13 cellular contexts compared by ENCODE assay signal in genomic region chr1:223711173-223711572, GRCh38. TPM values are rescaled to one million over a fixed set of nuclear protein-coding genes. Genes with fewer than 3 reads are reported as not detected.
DNase-seq lines count a peak whose midpoint lies in the region; ATAC-seq, FAIRE-seq and TF ChIP-seq lines count a peak whose summit lies in the region.
"Had no signal": no experiment of that assay in that cellular context is flagged by ENCODE, and none has a peak within 500 bp of the region (broad histone marks: within the 10 kb centered on the region; RNA-seq: fewer than 3 reads in every experiment).

No MANE protein-coding gene starts in this region.

- H3K27ac Mint-ChIP-seq in CD8-positive, alpha-beta memory T cell = peak overlapping the region; percentile 70 to 96 (median 91)
- peak overlapping the region; percentile 50 for H3K27ac Mint-ChIP-seq in memory B cell
- H3K27ac Mint-ChIP-seq: activated T-helper 17 cell treated with anti-CD3 and anti-CD28 coated beads, Interleukin-2, amount 50 U/mL, for 72 hours had no signal

- TF ChIP-seq RAD21 in HCT116 (IDR thresholded peaks at IDR 0.05; ENCODE audit: low read depth) (no peak), K562 (CRISPR knock-in tag; conservative IDR thresholded peaks at IDR 0.05 in 1 of 2, IDR thresholded peaks at IDR 0.05 in 1 of 2) (no peak)

- H3K4me2 ChIP-seq in HCT116 (ENCODE audit: low read length) (peak overlapping the region; percentile 83), K562 (ENCODE audit: insufficient read depth, low read length) (0 out of 2 replicates have a peak overlapping the region, but pooled peaks have one; percentile 0)

- RAD21 ChIA-PET in HCT116 (lab: Charles Lee; ENCODE audit: low non-redundant PET in 1 of 2, low total read pairs in 2 of 2, uncharacterized antibody in 2 of 2, unreplicated experiment in 2 of 2) = interaction anchor here in 1 of 2 experiments (0.6 kb wide), 1 partner anchor 643 kb away, joined by 4 read pairs; no protein-coding TSS in a partner anchor

- intact Hi-C loops in HCT116 (cut with micrococcal nuclease) = no loop called here
- intact Hi-C loops in K562 (cut with micrococcal nuclease) = loop anchor here (1.0 kb wide), 1 partner anchor 38 kb away; no protein-coding TSS in a partner anchor

- no peak overlapping the region for H3K4me3 ChIP-seq in CD8-positive, alpha-beta memory T cell (ENCODE audit: low read length)
- no peak overlapping the region for H3K4me3 ChIP-seq in HCT116 (replicated peaks in 1 of 2; ENCODE audit: low read depth in 1 of 2, low read length in 2 of 2)
- H3K4me3 ChIP-seq in K562 = no peak overlapping the region

- no peaks in the 10 kb centered on the region for H4K20me1 ChIP-seq in HCT116 (ENCODE audit: insufficient read depth)
- no peaks in the 10 kb centered on the region for H4K20me1 ChIP-seq in K562 (replicated peaks; ENCODE audit: control insufficient read depth, insufficient read depth, low read length)

- in situ Hi-C loops in K562 (cut with MboI) = loop anchor here (25.0 kb wide), 1 partner anchor 201 kb away; no protein-coding TSS in a partner anchor

- CTCF ChIA-PET in CD8-positive, alpha-beta memory T cell (lab: Charles Lee) = interaction anchor here (0.9 to 4.7 kb wide), 9 partner anchors 9 to 135 kb away, joined by 3 to 77 read pairs (median 5); partner anchors contain the start of gene TP53BP2
- CTCF ChIA-PET in HCT116 (lab: Charles Lee) (interaction anchor here (1.3 to 2.2 kb wide), 2 partner anchors 10 to 38 kb away, joined by 3 to 7 read pairs; no protein-coding TSS in a partner anchor), K562 (lab: Yijun Ruan, JAX; ENCODE audit: low intra/inter-chr PET ratio) (interaction anchor here (2.1 kb wide), 1 partner anchor 38 kb away, joined by 14 read pairs; no protein-coding TSS in a partner anchor)

- no peak overlapping the region for H3K27ac ChIP-seq in CD8-positive, alpha-beta memory T cell (ENCODE audit: low read depth, low read length)
- H3K27ac ChIP-seq in HCT116 (ENCODE audit: low read depth, low read length) (no peak overlapping the region; the same call in 1 of the 2 replicates), K562 (ENCODE audit: extremely low read depth, low read depth, low read length) (peak overlapping the region; percentile 19; the same call in 1 of the 3 replicates)

- no peak for TF ChIP-seq POLR2A in HCT116 (IDR thresholded peaks at IDR 0.05; ENCODE audit: borderline replicate concordance, extremely low read depth, insufficient read depth, insufficient read length)
- no peak for TF ChIP-seq POLR2A in K562 (conservative IDR thresholded peaks at IDR 0.05)

- DNase-seq in CD8-positive, alpha-beta memory T cell = no peak
- DNase-seq in HCT116 (ENCODE audit: low read depth, low spot score) = no peak
- DNase-seq in K562 (ENCODE audit: extremely low read depth in 1 of 4, low spot score in 3 of 4) = peak in 2 of 4 experiments; percentile 54 to 72
- DNase-seq in memory B cell (ENCODE audit: low spot score in 2 of 2) = no peak

- 17% methylated on average over 1 of the region's 1 CpG for WGBS in K562 (ENCODE audit: insufficient coverage, low coverage, missing lambda C conversion rate)

- ATAC-seq in HCT116 (no peak), K562 (no peak), memory B cell (ENCODE audit: low read depth) (no peak), HG02840 (IDR thresholded peaks at IDR 0.05; ENCODE audit: low FRiP score, unreplicated experiment) (no peak), HG02981 (IDR thresholded peaks at IDR 0.05; ENCODE audit: unreplicated experiment) (no peak), HG02885 (IDR thresholded peaks at IDR 0.05; ENCODE audit: poor library complexity, unreplicated experiment) (no peak)
- ATAC-seq: activated T-helper 17 cell treated with anti-CD3 and anti-CD28 coated beads, Interleukin-2, amount 50 U/mL, for 72 hours had no signal

- TF ChIP-seq CTCF in HCT116 (IDR thresholded peaks at IDR 0.05 in 2 of 3, conservative IDR thresholded peaks at IDR 0.05 in 1 of 3; ENCODE audit: borderline replicate concordance in 1 of 3, insufficient read depth in 1 of 3, low read depth in 2 of 3, low read length in 2 of 3) (no peak), K562 (IDR thresholded peaks at IDR 0.05 in 2 of 3, conservative IDR thresholded peaks at IDR 0.05 in 1 of 3; ENCODE audit: insufficient read depth in 2 of 3, low read depth in 1 of 3, low read length in 3 of 3) (no peak)

- peaks cover 0 to 12% (median 0%) of the 10 kb centered on the region in 3 donors for H3K36me3 Mint-ChIP-seq in CD8-positive, alpha-beta memory T cell
- no peaks in the 10 kb centered on the region for H3K36me3 Mint-ChIP-seq in memory B cell

- H3K9me3 Mint-ChIP-seq in CD8-positive, alpha-beta memory T cell = no peaks in the 10 kb centered on the region
- no peaks in the 10 kb centered on the region for H3K9me3 Mint-ChIP-seq in memory B cell
- H3K9me3 Mint-ChIP-seq: activated T-helper 17 cell treated with anti-CD3 and anti-CD28 coated beads, Interleukin-2, amount 50 U/mL, for 72 hours had no signal

- no peaks in the 10 kb centered on the region for H3K27me3 Mint-ChIP-seq in CD8-positive, alpha-beta memory T cell
- H3K27me3 Mint-ChIP-seq in memory B cell = no peaks in the 10 kb centered on the region
- H3K27me3 Mint-ChIP-seq: activated T-helper 17 cell treated with anti-CD3 and anti-CD28 coated beads, Interleukin-2, amount 50 U/mL, for 72 hours had no signal

- no peaks in the 10 kb centered on the region for H3K27me3 ChIP-seq in CD8-positive, alpha-beta memory T cell (ENCODE audit: insufficient read depth, low read length, poor library complexity, severe bottlenecking)
- H3K27me3 ChIP-seq in HCT116 (ENCODE audit: insufficient read depth, low read length) (no peaks in the 10 kb centered on the region), K562 (ENCODE audit: control insufficient read depth in 2 of 2, insufficient read depth in 2 of 2, low read length in 2 of 2) (no peaks in the 10 kb centered on the region)
- H3K27me3 ChIP-seq: right atrium auricular region had no signal

- no peaks in the 10 kb centered on the region for H3K9me3 ChIP-seq in CD8-positive, alpha-beta memory T cell (ENCODE audit: low read length)
- H3K9me3 ChIP-seq in HCT116 (ENCODE audit: control insufficient read depth in 1 of 2, insufficient read depth in 1 of 2, low read depth in 1 of 2, low read length in 2 of 2) = no peaks in the 10 kb centered on the region
- H3K9me3 ChIP-seq in K562 (replicated peaks; ENCODE audit: control insufficient read depth, insufficient read depth, low read depth, low read length) = no peaks in the 10 kb centered on the region
- H3K9me3 ChIP-seq: right atrium auricular region had no signal

- BruUV-seq in HCT116 (replicated peaks; lab: Mats Ljungman, UMichigan) (no TSS peak), K562 (replicated peaks; lab: Mats Ljungman, UMichigan) (no TSS peak)

- peaks cover 44% of the 10 kb centered on the region for H3K79me2 ChIP-seq in HCT116 (ENCODE audit: insufficient read depth, low read length)
- H3K79me2 ChIP-seq in K562 (ENCODE audit: control insufficient read depth, insufficient read depth, low read length) = peaks cover 38% of the 10 kb centered on the region

- no peak for TF ChIP-seq EP300 in K562 (IDR thresholded peaks at IDR 0.05; ENCODE audit: low read length)

- no peak for FAIRE-seq in K562 (lab: Jason Lieb, UNC)
- FAIRE-seq: endometrium, kidney had no signal

- no peaks in the 10 kb centered on the region for H3K9me1 ChIP-seq in K562 (ENCODE audit: control insufficient read depth, insufficient read depth, low read length)

- H3K4me1 Mint-ChIP-seq in CD8-positive, alpha-beta memory T cell = peaks cover 43 to 58% (median 45%) of the 10 kb centered on the region in 3 donors
- peaks cover 38% of the 10 kb centered on the region for H3K4me1 Mint-ChIP-seq in memory B cell

- no peaks in the 10 kb centered on the region for H3K9me2 ChIP-seq in HCT116 (ENCODE audit: insufficient read depth)

- H3K36me3 ChIP-seq in CD8-positive, alpha-beta memory T cell (ENCODE audit: insufficient read depth, low read length) = no peaks in the 10 kb centered on the region
- H3K36me3 ChIP-seq in HCT116 (ENCODE audit: control insufficient read depth in 1 of 2, insufficient read depth in 2 of 2, low read length in 2 of 2) (peaks cover 0 to 1% of the 10 kb centered on the region in 2 experiments; a peak in 1 of 4 replicates), K562 (ENCODE audit: control insufficient read depth, insufficient read depth, low read length) (peaks cover 6% of the 10 kb centered on the region; the same call in 2 of the 3 replicates)
- H3K36me3 ChIP-seq: right atrium auricular region had no signal

- H3K4me3 Mint-ChIP-seq in CD8-positive, alpha-beta memory T cell = peak overlapping the region; percentile 77 to 91 (median 84)
- no peak overlapping the region for H3K4me3 Mint-ChIP-seq in memory B cell

- H3K4me1 ChIP-seq in CD8-positive, alpha-beta memory T cell (ENCODE audit: insufficient read depth, low read length) = peaks cover 54% of the 10 kb centered on the region
- H3K4me1 ChIP-seq in HCT116 (ENCODE audit: control insufficient read depth in 1 of 2, insufficient read depth in 2 of 2, low read length in 2 of 2) (peaks cover 59 to 87% of the 10 kb centered on the region in 2 experiments), K562 (replicated peaks in 1 of 2; ENCODE audit: control insufficient read depth in 2 of 2, insufficient read depth in 2 of 2, low read length in 2 of 2) (peaks cover 58 to 71% of the 10 kb centered on the region in 2 experiments)

- POLR2A ChIA-PET in CD8-positive, alpha-beta memory T cell (lab: Charles Lee) = interaction anchor here (1.0 to 1.4 kb wide), 2 partner anchors 10 to 16 kb away, joined by 5 to 8 read pairs; no protein-coding TSS in a partner anchor
- POLR2A ChIA-PET in HCT116 (lab: Charles Lee) = interaction anchor here (0.8 to 1.2 kb wide), 2 partner anchors 10 to 12 kb away, joined by 4 to 7 read pairs; no protein-coding TSS in a partner anchor
- POLR2A ChIA-PET in K562 (lab: Yijun Ruan, JAX) = interaction anchor here (1.2 to 1.5 kb wide), 3 partner anchors 9 to 10 kb away, joined by 5 to 11 read pairs (median 5); no protein-coding TSS in a partner anchor

- H2AFZ ChIP-seq in HCT116 (ENCODE audit: low read depth, low read length, poor library complexity, severe bottlenecking) = no peak overlapping the region
- no peak overlapping the region; the same call in 1 of the 2 replicates for H2AFZ ChIP-seq in K562 (ENCODE audit: low read depth, low read length)

- H3K9ac ChIP-seq in HCT116 (ENCODE audit: low read length) (peak overlapping the region; percentile 95), K562 (ENCODE audit: insufficient read depth in 1 of 2, low read depth in 2 of 2, low read length in 2 of 2) (no peak overlapping the region)

RNA-seq across cellular contexts. Expression of gene CAPN2, which starts 1.2 kb away (rescaled TPM):
- 10 to 100 TPM; 79.8 to 82.9 TPM for total RNA-seq in CD8-positive, alpha-beta memory T cell
- 252 TPM for polyA plus RNA-seq in CD8-positive, alpha-beta memory T cell
- total RNA-seq in HCT116 (2021; ENCODE audit: unreplicated experiment) = 173 TPM
- polyA plus RNA-seq in HCT116 (2012) = 180 and 187 TPM in 2 replicates
- total RNA-seq in K562 (2011; cell fraction: chromatin; rRNA removed; ENCODE audit: low replicate concordance) = 180 and 218 TPM in 2 replicates
- total RNA-seq in K562 (2011; cell fraction: nucleolus; rRNA removed) = 119 and 120 TPM in 2 replicates
- total RNA-seq in K562 (2011; cell fraction: nucleoplasm; rRNA removed) = 132 and 165 TPM in 2 replicates
- total RNA-seq in K562 (2014; rRNA removed) = 116 and 157 TPM in 2 replicates
- 80.4 and 84.2 TPM in 2 replicates for total RNA-seq in K562 (2014; rRNA removed; fragmentation: Illumina TruSeq; extraction: Trizol)
- total RNA-seq in K562 (2015; rRNA removed; fragmentation: Illumina TruSeq; extraction: Trizol) = 86.8 and 87.7 TPM in 2 replicates
- 94.8 and 101 TPM in 2 replicates for total RNA-seq in K562 (2021)
- polyA plus RNA-seq in K562 (2011; rRNA removed) = 113 and 120 TPM in 2 replicates
- 55.7 and 58.0 TPM in 2 replicates for polyA plus RNA-seq in K562 (2011; cell fraction: cytosol; rRNA removed)
- 254 and 312 TPM in 2 replicates for polyA plus RNA-seq in K562 (2011; cell fraction: nucleus; rRNA removed)
- 81.1 and 119 TPM in 2 replicates for polyA plus RNA-seq in K562 (2012)
- polyA plus RNA-seq in K562 (2014; fragmentation: Illumina TruSeq; extraction: Trizol) = 92.6 and 102 TPM in 2 replicates
- 10 to 100 TPM; 24.6 to 28.5 TPM for polyA plus RNA-seq in K562 (2014; fragmentation: Nextera tagmentation; extraction: Ambion mirVana)
- polyA plus RNA-seq in K562 (2014; rRNA removed) = 106 and 124 TPM in 2 replicates
- polyA minus RNA-seq in K562 (2011; rRNA and poly(A)+ RNA removed) = 114 and 116 TPM in 2 replicates
- polyA minus RNA-seq in K562 (2011; cell fraction: cytosol; rRNA and poly(A)+ RNA removed) = 68.3 and 82.5 TPM in 2 replicates
- 63.0 and 87.3 TPM in 2 replicates for polyA minus RNA-seq in K562 (2011; cell fraction: nucleus; rRNA and poly(A)+ RNA removed)

RNA-seq across cellular contexts. Expression of gene CAPN8, which starts 45.7 kb away (rescaled TPM):
- not detected for total RNA-seq in CD8-positive, alpha-beta memory T cell
- not detected for polyA plus RNA-seq in CD8-positive, alpha-beta memory T cell
- total RNA-seq in HCT116 (2021; ENCODE audit: unreplicated experiment) (0.54 TPM), K562 (2014; rRNA removed) (not detected in 2 replicates), K562 (2014; rRNA removed; fragmentation: Illumina TruSeq; extraction: Trizol) (not detected in 2 replicates), K562 (2015; rRNA removed; fragmentation: Illumina TruSeq; extraction: Trizol) (not detected in 2 replicates), K562 (2021) (not detected in 2 replicates)
- polyA plus RNA-seq in HCT116 (2012) = 0.17 and 0.25 TPM in 2 replicates
- not detected in 2 replicates for total RNA-seq in K562 (2011; cell fraction: chromatin; rRNA removed; ENCODE audit: low replicate concordance)
- not detected in 2 replicates for total RNA-seq in K562 (2011; cell fraction: nucleolus; rRNA removed)
- total RNA-seq in K562 (2011; cell fraction: nucleoplasm; rRNA removed) = not detected in 2 replicates
- polyA plus RNA-seq in K562 (2011; rRNA removed) (0.06 TPM in 1 of 2 replicates, not detected in the other), K562 (2014; fragmentation: Illumina TruSeq; extraction: Trizol) (not detected in 2 replicates), K562 (2014; fragmentation: Nextera tagmentation; extraction: Ambion mirVana) (not detected), K562 (2014; rRNA removed) (not detected in 2 replicates)
- not detected in 2 replicates for polyA plus RNA-seq in K562 (2011; cell fraction: cytosol; rRNA removed)
- not detected in 2 replicates for polyA plus RNA-seq in K562 (2011; cell fraction: nucleus; rRNA removed)
- polyA plus RNA-seq in K562 (2012) = not detected in 2 replicates
- not detected in 2 replicates for polyA minus RNA-seq in K562 (2011; rRNA and poly(A)+ RNA removed)
- polyA minus RNA-seq in K562 (2011; cell fraction: cytosol; rRNA and poly(A)+ RNA removed) = not detected in 2 replicates
- not detected in 2 replicates for polyA minus RNA-seq in K562 (2011; cell fraction: nucleus; rRNA and poly(A)+ RNA removed)
- total RNA-seq: activated T-helper 17 cell treated with anti-CD3 and anti-CD28 coated beads, Interleukin-2, amount 50 U/mL, for 72 hours; NCI-H460; right atrium auricular region; T-helper 1 cell treated with Interleukin-12 subunit alpha and Interleukin-12 subunit beta and Interleukin-4 antibody, amounts not matched to agents 30 ng/mL and 1 ng/mL, for 36 hours had no signal
